ENCODE assay signal across 18 cellular contexts in genomic region chr2:72789241-72789640, GRCh38. TPM values are rescaled to one million over a fixed set of nuclear protein-coding genes. Genes with fewer than 3 reads are reported as not detected.
DNase-seq lines count a peak whose midpoint lies in the region; FAIRE-seq and TF ChIP-seq lines count a peak whose summit lies in the region.
"Had no signal": no experiment of that assay in that cellular context is flagged by ENCODE, and none has a peak within 500 bp of the region (broad histone marks: within the 10 kb centered on the region; RNA-seq: fewer than 3 reads in every experiment).

No MANE protein-coding gene starts in this region.

- peaks cover 3% of the 10 kb centered on the region for H3K9me3 Mint-ChIP-seq in osteocyte (ENCODE audit: unreplicated experiment)

- H3K4me3 ChIP-seq in epithelial cell of esophagus (ENCODE audit: low read length) (no peak overlapping the region), WERI-Rb-1 (ENCODE audit: low read depth, low read length) (no peak overlapping the region)
- H3K4me3 ChIP-seq: A549 had no signal

- peak; percentile 9 for FAIRE-seq in GM12892 (lab: Jason Lieb, UNC)
- FAIRE-seq: A549, HepG2 had no signal

- H3K27ac Mint-ChIP-seq in osteocyte (ENCODE audit: unreplicated experiment) = peak overlapping the region; percentile 25
- H3K27ac Mint-ChIP-seq: B cell, CD14-positive monocyte, H9 had no signal

- no peaks in the 10 kb centered on the region for H3K27me3 ChIP-seq in WERI-Rb-1 (ENCODE audit: insufficient read depth, low read depth, severe bottlenecking)

- no peaks in the 10 kb centered on the region for H3K27me3 Mint-ChIP-seq in osteocyte (ENCODE audit: unreplicated experiment)
- H3K27me3 Mint-ChIP-seq: B cell had no signal

- DNase-seq in GM12892 (ENCODE audit: insufficient read length) (no peak), RPMI7951 (ENCODE audit: low read depth) (peak; percentile 12), epithelial cell of esophagus (ENCODE audit: low read depth) (peak; percentile 60), osteocyte (ENCODE audit: extremely low spot score, unreplicated experiment) (no peak), kidney glomerular epithelial cell (lab: John Stamatoyannopoulos, UW) (no peak), GM03348 (ENCODE audit: low spot score) (no peak), WERI-Rb-1 (no peak)
- DNase-seq: GDM1, H9, KBM-7, NCI-H1092 treated with DMSO at 0.1 percent for 48 hours, NCI-H1436 treated with DMSO at 0.1 percent for 48 hours, NCI-H1930 had no signal

- H3K36me3 ChIP-seq in WERI-Rb-1 = no peaks in the 10 kb centered on the region; the same call in 1 of the 2 replicates

- peaks cover 17% of the 10 kb centered on the region for H3K4me1 Mint-ChIP-seq in osteocyte (ENCODE audit: unreplicated experiment)

- no peak for TF ChIP-seq POLR2A in GM12892 (IDR thresholded peaks at IDR 0.05; ENCODE audit: low read depth, low read length)

- TF ChIP-seq CTCF in epithelial cell of esophagus (IDR thresholded peaks at IDR 0.05; ENCODE audit: insufficient read depth, low read depth, low read length, missing control alignments) (no peak), osteocyte (IDR thresholded peaks at IDR 0.05) (no peak), WERI-Rb-1 (IDR thresholded peaks at IDR 0.05; ENCODE audit: low read depth, low read length) (no peak)

- no peaks in the 10 kb centered on the region for H3K9me3 ChIP-seq in WERI-Rb-1 (ENCODE audit: severe bottlenecking)

- no peak overlapping the region for H3K4me3 Mint-ChIP-seq in osteocyte (ENCODE audit: unreplicated experiment)
- H3K4me3 Mint-ChIP-seq: B cell, CD14-positive monocyte, H9 had no signal

- H3K36me3 Mint-ChIP-seq in osteocyte (ENCODE audit: unreplicated experiment) = peaks cover 4% of the 10 kb centered on the region
- H3K36me3 Mint-ChIP-seq: CD14-positive monocyte had no signal

- no peak overlapping the region for H3K27ac ChIP-seq in WERI-Rb-1
- H3K27ac ChIP-seq: A549, HL-60 had no signal

RNA-seq across cellular contexts. Expression of gene EXOC6B, which starts 36.6 kb away (rescaled TPM):
- polyA plus RNA-seq in GM12892 (2012; ENCODE audit: missing spikeins) = 2.0 TPM
- total RNA-seq in RPMI7951 (2014; rRNA removed; shearing (Covaris generic)) = 9.7 and 9.9 TPM in 2 replicates
- total RNA-seq in osteocyte = 31.2 and 33.8 TPM in 2 replicates

Comparison
In these comparisons a context has a peak if more than half of its experiments do, and no peak if none do; other contexts are left out.
1. DNase-seq: peak in RPMI7951 (single experiment) and epithelial cell of esophagus (single experiment); none in GM12892 (single experiment), osteocyte (single experiment), kidney glomerular epithelial cell (single experiment), GM03348 (single experiment) and WERI-Rb-1 (single experiment).